ENCODE assay signal across 12 cellular contexts in genomic region chr6:112018619-112019416, GRCh38. TPM values are rescaled to one million over a fixed set of nuclear protein-coding genes. Genes with fewer than 3 reads are reported as not detected.
A peak's percentile ranks its signal among the peaks of the same experiment; 100 is the strongest.
DNase-seq lines count a peak whose midpoint lies in the region; ATAC-seq and TF ChIP-seq lines count a peak whose summit lies in the region.
"Had no signal": no experiment of that assay in that cellular context is flagged by ENCODE, and none has a peak within 500 bp of the region (broad histone marks: within the 10 kb centered on the region; RNA-seq: fewer than 3 reads in every experiment).

No MANE protein-coding gene starts in this region.

- peaks cover 62% of the 10 kb centered on the region for H3K4me1 Mint-ChIP-seq in activated naive CD8-positive, alpha-beta T cell (ENCODE audit: low read depth)
- H3K4me1 Mint-ChIP-seq in activated naive CD8-positive, alpha-beta T cell treated with anti-CD3 and anti-CD28 coated beads for 36 hours = peaks cover 46% of the 10 kb centered on the region
- peaks cover 41 to 61% (median 54%) of the 10 kb centered on the region in 3 donors for H3K4me1 Mint-ChIP-seq in T-cell
- H3K4me1 Mint-ChIP-seq: B cell had no signal

- no peaks in the 10 kb centered on the region for H3K4me1 ChIP-seq in mucosa of descending colon (ENCODE audit: low read depth)

- peaks cover 4% of the 10 kb centered on the region for H3K9me3 Mint-ChIP-seq in activated naive CD8-positive, alpha-beta T cell (ENCODE audit: low read depth)
- H3K9me3 Mint-ChIP-seq in activated naive CD8-positive, alpha-beta T cell treated with anti-CD3 and anti-CD28 coated beads for 36 hours = peaks cover 4% of the 10 kb centered on the region
- peaks cover 0 to 4% (median 0%) of the 10 kb centered on the region in 3 donors for H3K9me3 Mint-ChIP-seq in T-cell

- no peaks in the 10 kb centered on the region for H3K9me3 ChIP-seq in mucosa of descending colon

- no peaks in the 10 kb centered on the region for H3K36me3 ChIP-seq in mucosa of descending colon (ENCODE audit: low read depth)

- POLR2A ChIA-PET in T-cell (lab: Charles Lee) = interaction anchor here in 1 of 2 donors (0.6 kb wide), 1 partner anchor 327 kb away, joined by 3 read pairs; no protein-coding TSS in a partner anchor

- DNase-seq in activated naive CD8-positive, alpha-beta T cell treated with anti-CD3 and anti-CD28 coated beads for 36 hours = no peak
- peak; percentile 86 for DNase-seq in dermis blood vessel endothelial cell
- DNase-seq in mucosa of descending colon = no peak
- no peak for DNase-seq in T-cell
- DNase-seq in SW 1271 (lab: John Stamatoyannopoulos, UW) = no peak
- DNase-seq: KBM-7; stimulated activated CD8-positive, alpha-beta memory T cell treated with anti-CD3 and anti-CD28 coated beads, Interleukin-4, amount 100 ng/mL, for 48 hours had no signal

- H3K4me3 ChIP-seq in mucosa of descending colon = no peak overlapping the region

- H3K4me3 Mint-ChIP-seq in activated naive CD8-positive, alpha-beta T cell = no peak overlapping the region
- no peak overlapping the region for H3K4me3 Mint-ChIP-seq in activated naive CD8-positive, alpha-beta T cell treated with anti-CD3 and anti-CD28 coated beads for 36 hours
- H3K4me3 Mint-ChIP-seq in T-cell = no peak overlapping the region
- H3K4me3 Mint-ChIP-seq: B cell had no signal

- peaks cover 4% of the 10 kb centered on the region for H3K36me3 Mint-ChIP-seq in activated naive CD8-positive, alpha-beta T cell
- peaks cover 6% of the 10 kb centered on the region for H3K36me3 Mint-ChIP-seq in activated naive CD8-positive, alpha-beta T cell treated with anti-CD3 and anti-CD28 coated beads for 36 hours
- H3K36me3 Mint-ChIP-seq in T-cell = peaks cover 4% of the 10 kb centered on the region

- intact Hi-C loops in mucosa of descending colon (cut with DNase I, micrococcal nuclease) = no loop called here

- ATAC-seq in mucosa of descending colon = peak; percentile 46
- ATAC-seq in T-cell (replicated peaks in 1 of 4) = no peak
- ATAC-seq in GM21786 (IDR thresholded peaks at IDR 0.05; ENCODE audit: unreplicated experiment) = no peak
- ATAC-seq in HG03175 (IDR thresholded peaks at IDR 0.05; ENCODE audit: unreplicated experiment) = no peak

- TF ChIP-seq CTCF in mucosa of descending colon (IDR thresholded peaks at IDR 0.05) = no peak

- CTCF ChIA-PET in T-cell (lab: Charles Lee) = interaction anchor here in 1 of 2 donors (0.9 kb wide), 1 partner anchor 10 kb away, joined by 3 read pairs; no protein-coding TSS in a partner anchor

- peak overlapping the region; percentile 24 for H3K27ac Mint-ChIP-seq in activated naive CD8-positive, alpha-beta T cell
- no peak overlapping the region for H3K27ac Mint-ChIP-seq in activated naive CD8-positive, alpha-beta T cell treated with anti-CD3 and anti-CD28 coated beads for 36 hours
- peak overlapping the region in 1 of 2 donors; percentile 80 for H3K27ac Mint-ChIP-seq in T-cell
- H3K27ac Mint-ChIP-seq: B cell had no signal

- H3K27me3 Mint-ChIP-seq in activated naive CD8-positive, alpha-beta T cell = no peaks in the 10 kb centered on the region
- no peaks in the 10 kb centered on the region for H3K27me3 Mint-ChIP-seq in activated naive CD8-positive, alpha-beta T cell treated with anti-CD3 and anti-CD28 coated beads for 36 hours
- H3K27me3 Mint-ChIP-seq in T-cell = no peaks in the 10 kb centered on the region
- H3K27me3 Mint-ChIP-seq: B cell had no signal

RNA-seq across cellular contexts. Expression of gene CCN6, which starts 35.1 kb away (rescaled TPM):
- under 1 TPM; 0.19 to 0.30 TPM for total RNA-seq in activated naive CD8-positive, alpha-beta T cell treated with anti-CD3 and anti-CD28 coated beads for 36 hours
- not detected in 2 replicates for total RNA-seq in dermis blood vessel endothelial cell
- not detected for total RNA-seq in mucosa of descending colon
- total RNA-seq in T-cell = not detected
- total RNA-seq: B cell, skeletal muscle tissue had no signal
